Comparison of ENCODE assay signal across 22 cellular contexts in the genomic region with DNA sequence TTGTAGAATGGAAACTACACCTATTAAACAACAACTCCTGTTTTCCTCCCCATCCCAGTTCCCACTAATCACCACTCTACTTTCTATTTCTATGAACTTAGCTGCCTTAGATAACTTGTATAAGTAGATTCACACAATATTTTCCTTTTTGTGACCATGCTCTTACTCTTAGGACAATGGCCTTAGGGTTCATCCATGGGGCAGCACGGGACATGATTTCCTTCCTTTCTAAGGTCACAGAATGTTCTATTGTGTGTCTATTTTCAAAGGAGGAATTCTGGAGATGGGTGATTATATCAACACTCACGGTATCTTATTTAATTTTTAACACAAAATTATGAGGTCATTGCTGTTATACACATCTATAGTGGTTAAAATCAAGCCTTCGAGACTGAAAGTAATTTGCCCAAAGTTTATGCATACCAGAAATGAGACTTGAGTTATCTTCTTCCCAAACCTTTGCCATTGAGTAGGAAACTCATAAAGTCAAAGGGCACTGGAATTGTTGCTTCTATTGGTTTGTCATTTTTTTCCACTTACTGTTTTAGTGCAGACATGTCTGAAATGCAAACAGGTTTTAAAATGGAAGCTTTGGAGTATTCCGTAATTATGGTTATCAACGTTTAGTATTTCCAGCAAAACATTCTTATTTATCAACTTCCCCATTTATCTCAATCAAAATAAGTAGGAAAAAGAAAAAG.
"Had no signal": no experiment of that assay in that cellular context is flagged by ENCODE, and none has a peak within 500 bp of the region (broad histone marks: within the 10 kb centered on the region; RNA-seq: fewer than 3 reads in every experiment).

No MANE protein-coding gene starts in this region.

- H3K27ac ChIP-seq: neural progenitor cell, ovary, sigmoid colon, skin epidermis had no signal

- H3K4me3 Mint-ChIP-seq: dendritic cell treated with granulocyte-macrophage colony-stimulating factor and Interleukin-4, amounts not matched to agents 40 ng/mL and 50 ng/mL, for 4 days; endodermal cell; immature natural killer cell; natural killer cell treated with Interleukin-12 subunit alpha and Interleukin-12 subunit beta and Interleukin-15 and Interleukin-18, amount 100 ng/mL, for 72 hours; neural progenitor cell; type B pancreatic cell had no signal

- H2AFZ ChIP-seq: neural progenitor cell had no signal

- DNase-seq: effector CD4-positive, alpha-beta T cell; endodermal cell; gastrocnemius medialis; immature natural killer cell; lower lobe of right lung; mesenchymal stem cell; midbrain; nucleus accumbens; ovary; sigmoid colon; stimulated activated CD4-positive, alpha-beta T cell treated with anti-CD3 and anti-CD28 coated beads, Interleukin-12 subunit alpha, Interleukin-12 subunit beta, amount 100 ng/mL, for 4 hours; stimulated activated CD4-positive, alpha-beta T cell treated with anti-CD3 and anti-CD28 coated beads, Interleukin-2, amount 100 ng/mL, for 48 hours; stimulated activated naive CD4-positive, alpha-beta T cell treated with Interleukin-2 at 50 U/mL for 16 hours; uterus had no signal

- H3K4me1 Mint-ChIP-seq: endodermal cell, immature natural killer cell had no signal

- H3K4me2 ChIP-seq: neural progenitor cell had no signal

- H3K4me3 ChIP-seq: gastrocnemius medialis, lower lobe of right lung, neural progenitor cell, ovary, sigmoid colon, skin epidermis, uterus had no signal

- H3K9ac ChIP-seq: neural progenitor cell had no signal

- H3K27me3 ChIP-seq: gastrocnemius medialis, neural progenitor cell, ovary, sigmoid colon, uterus had no signal

- H3K9me3 ChIP-seq: gastrocnemius medialis, lower lobe of right lung, ovary, uterus had no signal

- H3K36me3 ChIP-seq: gastrocnemius medialis, lower lobe of right lung, neural progenitor cell, ovary, sigmoid colon, uterus had no signal

- H3K36me3 Mint-ChIP-seq: immature natural killer cell, neural progenitor cell, type B pancreatic cell had no signal

- H3K27ac Mint-ChIP-seq: dendritic cell treated with granulocyte-macrophage colony-stimulating factor and Interleukin-4, amounts not matched to agents 40 ng/mL and 50 ng/mL, for 4 days; endodermal cell; immature natural killer cell; natural killer cell treated with Interleukin-12 subunit alpha and Interleukin-12 subunit beta and Interleukin-15 and Interleukin-18, amount 100 ng/mL, for 72 hours; neural progenitor cell; progenitor cell of endocrine pancreas; type B pancreatic cell had no signal

- ATAC-seq: lower lobe of right lung; natural killer cell treated with Interleukin-12 subunit alpha and Interleukin-12 subunit beta and Interleukin-15 and Interleukin-18, amount 100 ng/mL, for 72 hours had no signal

- H3K27me3 Mint-ChIP-seq: progenitor cell of endocrine pancreas had no signal

- H3K4me1 ChIP-seq: gastrocnemius medialis, lower lobe of right lung, sigmoid colon, uterus had no signal

- FAIRE-seq: colon, keratinocyte had no signal
